13 cellular contexts compared by ENCODE assay signal in genomic region chr16:67733734-67734470, GRCh38.
A peak's percentile ranks its signal among the peaks of the same experiment; 100 is the strongest.
DNase-seq lines count a peak whose midpoint lies in the region; ATAC-seq, FAIRE-seq and TF ChIP-seq lines count a peak whose summit lies in the region.
"Had no signal": no experiment of that assay in that cellular context is flagged by ENCODE, and none has a peak within 500 bp of the region (broad histone marks: within the 10 kb centered on the region; RNA-seq: fewer than 3 reads in every experiment).

No MANE protein-coding gene starts in this region.

- no peak for ATAC-seq in effector memory CD8-positive, alpha-beta T cell (replicated peaks)
- ATAC-seq in HG02623 (IDR thresholded peaks at IDR 0.05; ENCODE audit: unreplicated experiment): no peak

- TF ChIP-seq CTCF in D721Med (IDR thresholded peaks at IDR 0.05; ENCODE audit: insufficient read depth, missing control alignments): no peak
- no peak for TF ChIP-seq CTCF in nephron progenitor cell (IDR thresholded peaks at IDR 0.05)

- no peaks in the 10 kb centered on the region for H3K9me3 Mint-ChIP-seq in effector memory CD8-positive, alpha-beta T cell
- no peaks in the 10 kb centered on the region for H3K9me3 Mint-ChIP-seq in nephron progenitor cell
- H3K9me3 Mint-ChIP-seq: HFFc6 had no signal

- H3K4me3 Mint-ChIP-seq in effector memory CD8-positive, alpha-beta T cell: no peak overlapping the region
- no peak overlapping the region for H3K4me3 Mint-ChIP-seq in nephron progenitor cell
- H3K4me3 Mint-ChIP-seq: HFFc6 had no signal

- FAIRE-seq in D721Med (lab: Jason Lieb, UNC): no peak

- H3K27me3 Mint-ChIP-seq in effector memory CD8-positive, alpha-beta T cell: no peaks in the 10 kb centered on the region
- H3K27me3 Mint-ChIP-seq in nephron progenitor cell (ENCODE audit: low read depth, poor library complexity): peaks cover 2% of the 10 kb centered on the region

- DNase-seq in DMS 273 (lab: John Stamatoyannopoulos, UW; ENCODE audit: unreplicated experiment) (peak; percentile 16), DMS 273 treated with DMSO at 0.1 percent for 48 hours (lab: John Stamatoyannopoulos, UW) (no peak), D721Med (ENCODE audit: insufficient read length, low spot score) (peak; percentile 39), nephron progenitor cell (no peak), NCI-H1417 (lab: John Stamatoyannopoulos, UW) (no peak), NCI-H510A (lab: John Stamatoyannopoulos, UW) (no peak)
- DNase-seq in effector memory CD8-positive, alpha-beta T cell: no peak
- DNase-seq: AML-193, DND-41, GF-D8, HCEC 1CT, HFFc6 had no signal

- H3K36me3 Mint-ChIP-seq in effector memory CD8-positive, alpha-beta T cell (ENCODE audit: insufficient read depth): peaks cover 6% of the 10 kb centered on the region
- peaks cover 19% of the 10 kb centered on the region for H3K36me3 Mint-ChIP-seq in nephron progenitor cell (ENCODE audit: low read depth)

- peak overlapping the region; percentile 57 to 69 for H3K27ac Mint-ChIP-seq in effector memory CD8-positive, alpha-beta T cell
- peak overlapping the region; percentile 48 for H3K27ac Mint-ChIP-seq in nephron progenitor cell
- H3K27ac Mint-ChIP-seq: HFFc6 had no signal

- no peaks in the 10 kb centered on the region for H3K4me1 Mint-ChIP-seq in effector memory CD8-positive, alpha-beta T cell (ENCODE audit: low read depth in 2 of 2)
- H3K4me1 Mint-ChIP-seq in nephron progenitor cell: no peaks in the 10 kb centered on the region

Comparison
In these comparisons a context has a peak if more than half of its experiments do, and no peak if none do; other contexts are left out.
1. DNase-seq: peak in DMS 273 (single experiment) and D721Med (single experiment); none in DMS 273 treated with DMSO at 0.1 percent for 48 hours (single experiment), effector memory CD8-positive, alpha-beta T cell (0 of 3), nephron progenitor cell (single experiment), NCI-H1417 (0 of 3) and NCI-H510A (single experiment).